8 cellular contexts compared by ENCODE assay signal in the genomic region with DNA sequence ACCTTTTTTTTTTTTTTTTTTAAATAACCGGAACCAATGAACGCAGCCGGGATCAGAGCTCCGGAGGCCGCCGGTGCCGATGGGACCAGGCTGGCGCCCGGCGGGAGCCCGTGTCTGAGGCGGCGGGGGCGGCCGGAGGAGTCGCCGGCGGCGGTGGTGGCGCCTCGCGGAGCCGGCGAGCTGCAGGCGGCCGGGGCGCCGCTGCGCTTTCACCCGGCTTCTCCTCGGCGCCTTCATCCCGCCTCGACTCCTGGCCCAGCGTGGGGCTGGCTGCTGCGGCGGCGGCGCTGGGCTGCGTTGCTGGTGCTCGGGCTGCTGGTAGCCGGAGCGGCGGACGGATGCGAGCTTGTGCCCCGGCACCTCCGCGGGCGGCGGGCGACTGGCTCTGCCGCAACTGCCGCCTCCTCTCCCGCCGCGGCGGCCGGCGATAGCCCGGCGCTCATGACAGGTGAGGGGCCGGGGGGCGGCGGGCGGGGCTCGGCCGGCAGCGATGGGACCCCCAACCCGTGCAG. TPM values are rescaled to one million over a fixed set of nuclear protein-coding genes. Genes with fewer than 3 reads are reported as not detected.
DNase-seq lines count a peak whose midpoint lies in the region; ATAC-seq and TF ChIP-seq lines count a peak whose summit lies in the region.

No MANE protein-coding gene starts in this region.

- DNase-seq in GM10248 (ENCODE audit: extremely low spot score) (peak; percentile 38), caudate nucleus (lab: John Stamatoyannopoulos, UW) (peak in 21 of 61 donors; percentile 34 to 81 (median 66)), left colon (peak; percentile 34 to 69), cerebellum (ENCODE audit: low spot score) (no peak)
- DNase-seq in stimulated activated CD4-positive, alpha-beta T cell treated with anti-CD3 and anti-CD28 coated beads, TNF-alpha, amount 100 ng/mL, for 24 hours (ENCODE audit: low read depth in 3 of 3) = peak in 2 of 3 experiments; percentile 27 to 54

- CTCF ChIA-PET in GM10248 (lab: Yijun Ruan, JAX) = interaction anchor here (0.7 to 3.4 kb wide), 12 partner anchors 8 to 149 kb away, joined by 3 to 12 read pairs (median 4); no protein-coding TSS in a partner anchor

- TF ChIP-seq CTCF in GM10248 (IDR thresholded peaks at IDR 0.05; ENCODE audit: control extremely low read depth, extremely low read depth, low read depth, missing control alignments) = no peak

- H3K27ac ChIP-seq in KOPT-K1 (ENCODE audit: low read depth, low read length, poor library complexity, severe bottlenecking) (peak overlapping the region; percentile 71), caudate nucleus (ENCODE audit: low read depth, low read length) (peak overlapping the region; percentile 79)

- peak; percentile 22 for ATAC-seq in GM21825 (IDR thresholded peaks at IDR 0.05; ENCODE audit: unreplicated experiment)
- ATAC-seq in activated CD4-positive, CD25-positive, alpha-beta regulatory T cell treated with anti-CD3 and anti-CD28 coated beads, Interleukin-2, amount 50 U/mL, for 24 hours = peak; percentile 5 to 11
- peak; percentile 10 for ATAC-seq in left colon

- no peaks in the 10 kb centered on the region for H3K36me3 ChIP-seq in KOPT-K1 (ENCODE audit: insufficient read depth, low read length)

- POLR2A ChIA-PET in GM10248 (lab: Yijun Ruan, JAX) = interaction anchor here (0.9 to 2.0 kb wide), 4 partner anchors 24 to 1549 kb away, joined by 4 to 16 read pairs (median 4); partner anchors contain the start of gene ZCCHC4

- no peaks in the 10 kb centered on the region for H3K9me3 ChIP-seq in KOPT-K1 (ENCODE audit: insufficient read depth, low read length, poor library complexity, severe bottlenecking)

- intact Hi-C loops in left colon (cut with DNase I, micrococcal nuclease) = no loop called here

RNA-seq across cellular contexts. Expression of gene STIM2, which starts 0.3 kb away (rescaled TPM):
- total RNA-seq in left colon = 10 to 100 TPM; 27.2 to 28.4 TPM
- 33.1 TPM for total RNA-seq in cerebellum
